In the genomic region with DNA sequence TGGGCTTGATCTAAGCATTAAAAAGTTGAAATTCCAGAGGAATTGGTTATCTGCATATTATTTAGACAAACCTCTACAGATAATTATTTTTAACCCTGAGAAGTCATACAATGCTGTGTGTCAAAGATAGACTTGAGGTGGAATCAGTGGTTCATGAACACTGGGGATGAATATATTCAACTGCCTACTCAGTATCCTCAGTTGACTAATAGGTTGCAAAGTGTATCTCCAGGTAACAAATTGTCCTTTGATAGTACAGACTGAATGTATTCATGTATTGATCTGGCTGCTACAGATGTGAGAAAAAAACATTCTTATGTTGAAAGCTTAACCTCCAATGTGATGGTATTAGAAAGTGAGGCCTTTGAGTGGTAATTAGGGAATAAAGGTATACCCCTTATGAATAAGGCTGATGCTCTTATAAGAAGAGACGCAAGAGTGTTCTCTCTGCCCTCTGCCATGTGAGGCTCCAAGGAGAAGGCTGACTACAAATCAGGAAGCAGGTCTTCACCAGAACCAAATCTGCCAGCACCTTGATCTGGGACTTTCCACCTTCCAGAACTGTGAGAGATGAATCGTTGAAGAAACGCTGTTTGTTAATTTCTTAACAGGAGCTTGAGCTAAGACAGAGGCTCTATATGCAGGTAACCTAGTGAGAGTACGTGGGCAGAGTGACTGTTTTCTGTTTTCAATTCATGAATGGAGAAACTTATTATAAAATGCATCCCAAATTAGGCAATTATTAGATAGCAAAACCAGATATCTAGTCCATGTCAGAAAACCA, we compare ENCODE assay signal across 19 cellular contexts. TPM values are rescaled to one million over a fixed set of nuclear protein-coding genes. Genes with fewer than 3 reads are reported as not detected.
DNase-seq lines count a peak whose midpoint lies in the region; ATAC-seq, FAIRE-seq and TF ChIP-seq lines count a peak whose summit lies in the region.
"Had no signal": no experiment of that assay in that cellular context is flagged by ENCODE, and none has a peak within 500 bp of the region (broad histone marks: within the 10 kb centered on the region; RNA-seq: fewer than 3 reads in every experiment).

No MANE protein-coding gene starts in this region.

- H3K9ac ChIP-seq in GM12878 (ENCODE audit: control insufficient read depth, insufficient read depth, low read length): no peak overlapping the region
- H3K9ac ChIP-seq: BLaER1, parathyroid adenoma had no signal

- H3K9me3 Mint-ChIP-seq in activated CD4-positive, alpha-beta T cell treated with anti-CD3 and anti-CD28 coated beads for 36 hours (ENCODE audit: low read depth): no peaks in the 10 kb centered on the region
- H3K9me3 Mint-ChIP-seq in CD4-positive, CD25-positive, alpha-beta regulatory T cell: no peaks in the 10 kb centered on the region
- H3K9me3 Mint-ChIP-seq: natural killer cell had no signal

- no peak overlapping the region for H3K4me3 ChIP-seq in CD4-positive, CD25-positive, alpha-beta regulatory T cell (ENCODE audit: low read depth, low read length)
- no peak overlapping the region for H3K4me3 ChIP-seq in GM12878
- no peak overlapping the region for H3K4me3 ChIP-seq in small intestine (ENCODE audit: low read depth in 1 of 2, low read length in 2 of 2)
- H3K4me3 ChIP-seq: BLaER1, skin epidermis, thyroid gland had no signal

- peaks cover 6% of the 10 kb centered on the region for H3K4me1 ChIP-seq in CD4-positive, CD25-positive, alpha-beta regulatory T cell (ENCODE audit: control insufficient read depth, insufficient read depth, low read length, poor library complexity, severe bottlenecking)
- H3K4me1 ChIP-seq in GM12878 (ENCODE audit: control insufficient read depth, insufficient read depth, low read length) (peaks cover 13% of the 10 kb centered on the region; the same call in 1 of the 2 replicates), small intestine (ENCODE audit: control insufficient read depth in 2 of 2, insufficient read depth in 1 of 2, low read depth in 1 of 2, low read length in 1 of 2) (no peaks in the 10 kb centered on the region)
- H3K4me1 ChIP-seq: BLaER1, parathyroid adenoma, thyroid gland had no signal

- no peak for TF ChIP-seq POLR2A in GM12878 (IDR thresholded peaks at IDR 0.05; ENCODE audit: low read depth, low read length)

- ATAC-seq in activated CD4-positive, alpha-beta T cell treated with anti-CD3 and anti-CD28 coated beads for 36 hours: peak; percentile 74
- no peak for ATAC-seq in CD4-positive, CD25-positive, alpha-beta regulatory T cell (ENCODE audit: low read depth in 2 of 2)
- ATAC-seq in HG02678 (IDR thresholded peaks at IDR 0.05; ENCODE audit: unreplicated experiment) (peak; percentile 39), GM12878 (peak; percentile 66), GM19455 (IDR thresholded peaks at IDR 0.05; ENCODE audit: unreplicated experiment) (no peak)
- ATAC-seq: natural killer cell had no signal

- no peak for TF ChIP-seq RAD21 in GM12878 (IDR thresholded peaks at IDR 0.05; ENCODE audit: insufficient read depth, low read depth, low read length)

- peaks cover 47% of the 10 kb centered on the region for H3K4me1 Mint-ChIP-seq in activated CD4-positive, alpha-beta T cell treated with anti-CD3 and anti-CD28 coated beads for 36 hours
- H3K4me1 Mint-ChIP-seq in CD4-positive, CD25-positive, alpha-beta regulatory T cell: peaks cover 17 to 27% (median 20%) of the 10 kb centered on the region in 4 donors
- H3K4me1 Mint-ChIP-seq: natural killer cell had no signal

- peaks cover 15% of the 10 kb centered on the region for H3K79me2 ChIP-seq in GM12878 (ENCODE audit: control insufficient read depth, insufficient read depth, low read length)
- H3K79me2 ChIP-seq: parathyroid adenoma had no signal

- intact Hi-C loops in activated CD4-positive, alpha-beta T cell treated with anti-CD3 and anti-CD28 coated beads for 36 hours (cut with DNase I, micrococcal nuclease): loop anchor here (1.0 to 10.0 kb wide), 10 partner anchors 26 to 925 kb away; a partner anchor contains a TSS
- intact Hi-C loops in GM12878 (cut with micrococcal nuclease; ENCODE audit: unreplicated experiment): loop anchor here (2.0 to 10.0 kb wide), 7 partner anchors 115 to 899 kb away; a partner anchor contains a TSS

- no peak for TF ChIP-seq CTCF in GM12878 (IDR thresholded peaks at IDR 0.05 in 2 of 3, conservative IDR thresholded peaks at IDR 0.05 in 1 of 3; ENCODE audit: control insufficient read depth in 2 of 3, extremely low read depth in 1 of 3, insufficient read depth in 1 of 3, low read depth in 3 of 3, low read length in 3 of 3)

- H4K20me1 ChIP-seq in GM12878 (ENCODE audit: control insufficient read depth, insufficient read depth): no peaks in the 10 kb centered on the region
- H4K20me1 ChIP-seq: BLaER1 had no signal

- DNase-seq in activated CD4-positive, alpha-beta T cell treated with anti-CD3 and anti-CD28 coated beads for 36 hours: peak; percentile 37
- DNase-seq in activated CD4-positive, alpha-beta T cell treated with anti-CD3 and anti-CD28 coated beads, Interleukin-2, amount 50 U/mL, for 1 hour: no peak
- no peak for DNase-seq in CD4-positive, CD25-positive, alpha-beta regulatory T cell
- DNase-seq in GM12878 (ENCODE audit: low read depth, low spot score): no peak
- no peak for DNase-seq in globus pallidus (ENCODE audit: low spot score)
- DNase-seq in small intestine: no peak
- DNase-seq: foreskin fibroblast, Kasumi-1, kidney glomerular epithelial cell, mesenchymal stem cell, natural killer cell, NCI-H1092, NCI-H524 treated with DMSO at 0.1 percent for 48 hours, thyroid gland had no signal

- H3K9me3 ChIP-seq in CD4-positive, CD25-positive, alpha-beta regulatory T cell (ENCODE audit: control insufficient read depth in 2 of 2, low read length in 2 of 2): no peaks in the 10 kb centered on the region
- H3K9me3 ChIP-seq in GM12878 (replicated peaks; ENCODE audit: control insufficient read depth, insufficient read depth, low read length) (no peaks in the 10 kb centered on the region), small intestine (ENCODE audit: control insufficient read depth, low read depth) (no peaks in the 10 kb centered on the region)
- H3K9me3 ChIP-seq: BLaER1, thyroid gland had no signal

- no TSS peak for BruUV-seq in GM12878 (replicated peaks; lab: Mats Ljungman, UMichigan)

- RAD21 ChIA-PET in GM12878 (lab: Charles Lee; ENCODE audit: unreplicated experiment): interaction anchor here (0.7 to 2.9 kb wide), 5 partner anchors 10 to 500 kb away, joined by 3 to 20 read pairs (median 4); no protein-coding TSS in a partner anchor

- H3K27ac Mint-ChIP-seq in activated CD4-positive, alpha-beta T cell treated with anti-CD3 and anti-CD28 coated beads for 36 hours: peak overlapping the region; percentile 81
- peak overlapping the region in 2 of 3 donors; percentile 24 to 71 for H3K27ac Mint-ChIP-seq in CD4-positive, CD25-positive, alpha-beta regulatory T cell
- H3K27ac Mint-ChIP-seq: natural killer cell had no signal

- WGBS in GM12878 (ENCODE audit: insufficient coverage, insufficient replicate concordance, low lambda C conversion rate, missing lambda C conversion rate): 26% methylated on average over 4 of the region's 4 CpGs
- WGBS in small intestine, 3 donors: 75 to 85% (median 79%) methylated on average over 4 of the region's 4 CpGs

- peak overlapping the region; percentile 63 for H3K4me2 ChIP-seq in GM12878 (ENCODE audit: control insufficient read depth, insufficient read depth)
- H3K4me2 ChIP-seq: BLaER1 had no signal

- SMC1A ChIA-PET in GM12878 (lab: Charles Lee; ENCODE audit: uncharacterized antibody, unreplicated experiment): interaction anchor here (1.0 to 10.0 kb wide), 5 partner anchors 10 to 515 kb away, joined by 3 to 102 read pairs (median 6); no protein-coding TSS in a partner anchor

- H3K27me3 Mint-ChIP-seq in activated CD4-positive, alpha-beta T cell treated with anti-CD3 and anti-CD28 coated beads for 36 hours: no peaks in the 10 kb centered on the region
- no peaks in the 10 kb centered on the region for H3K27me3 Mint-ChIP-seq in CD4-positive, CD25-positive, alpha-beta regulatory T cell

- H3K36me3 ChIP-seq in CD4-positive, CD25-positive, alpha-beta regulatory T cell (ENCODE audit: control insufficient read depth, insufficient read depth, low read length): peaks cover 49% of the 10 kb centered on the region
- H3K36me3 ChIP-seq in GM12878 (ENCODE audit: control insufficient read depth in 2 of 2, insufficient read depth in 2 of 2, low read length in 1 of 2): peaks cover 0 to 20% of the 10 kb centered on the region in 2 experiments; a peak in 1 of 4 replicates
- H3K36me3 ChIP-seq in small intestine (ENCODE audit: control insufficient read depth in 2 of 2, insufficient read depth in 2 of 2, low read length in 2 of 2): peaks cover 3 to 8% of the 10 kb centered on the region in 2 donors

- CTCF ChIA-PET in activated CD4-positive, alpha-beta T cell treated with anti-CD3 and anti-CD28 coated beads for 36 hours (lab: Charles Lee): interaction anchor here (1.0 kb wide), 1 partner anchor 8 kb away, joined by 3 read pairs; a partner anchor contains a TSS
- CTCF ChIA-PET in GM12878 (lab: Yijun Ruan, JAX): interaction anchor here (0.9 to 9.2 kb wide), 7 partner anchors 7 to 500 kb away, joined by 3 to 109 read pairs (median 14); a partner anchor contains a TSS

- peak overlapping the region; percentile 45; the same call in 1 of the 2 replicates for H2AFZ ChIP-seq in GM12878 (ENCODE audit: control insufficient read depth, low read depth, low read length)
- H2AFZ ChIP-seq: parathyroid adenoma had no signal

- in situ Hi-C loops in GM12878 (cut with MboI): loop anchor here (5.0 to 10.0 kb wide), 6 partner anchors 163 to 895 kb away; a partner anchor contains a TSS

- no peak overlapping the region for H3K4me3 Mint-ChIP-seq in activated CD4-positive, alpha-beta T cell treated with anti-CD3 and anti-CD28 coated beads for 36 hours
- H3K4me3 Mint-ChIP-seq in CD4-positive, CD25-positive, alpha-beta regulatory T cell: peak overlapping the region in 1 of 4 donors; percentile 16
- H3K4me3 Mint-ChIP-seq: natural killer cell had no signal

- H3K27me3 ChIP-seq in CD4-positive, CD25-positive, alpha-beta regulatory T cell (ENCODE audit: control insufficient read depth, insufficient read depth, low read length): no peaks in the 10 kb centered on the region
- no peaks in the 10 kb centered on the region for H3K27me3 ChIP-seq in GM12878 (replicated peaks in 1 of 2; ENCODE audit: control insufficient read depth in 2 of 2, insufficient read depth in 2 of 2, low read length in 1 of 2)
- no peaks in the 10 kb centered on the region for H3K27me3 ChIP-seq in small intestine (ENCODE audit: control insufficient read depth in 2 of 2, insufficient read depth in 2 of 2, low read length in 2 of 2)
- H3K27me3 ChIP-seq: BLaER1, thyroid gland had no signal

- FAIRE-seq in GM12878 (lab: Jason Lieb, UNC): no peak
- FAIRE-seq in small intestine (lab: Jason Lieb, UNC): no peak

- peaks cover 27% of the 10 kb centered on the region for H3K36me3 Mint-ChIP-seq in activated CD4-positive, alpha-beta T cell treated with anti-CD3 and anti-CD28 coated beads for 36 hours (ENCODE audit: low read depth)
- H3K36me3 Mint-ChIP-seq in CD4-positive, CD25-positive, alpha-beta regulatory T cell: peaks cover 18% of the 10 kb centered on the region

- no peak overlapping the region for H3K27ac ChIP-seq in CD4-positive, CD25-positive, alpha-beta regulatory T cell (ENCODE audit: insufficient read depth, low read length, poor library complexity, severe bottlenecking)
- H3K27ac ChIP-seq in GM12878 (ENCODE audit: control insufficient read depth, insufficient read depth) (peak overlapping the region; percentile 22; the same call in 1 of the 2 replicates), small intestine (ENCODE audit: low read depth in 1 of 2, low read length in 1 of 2) (no peak overlapping the region)
- H3K27ac ChIP-seq: BLaER1, parathyroid adenoma, skin epidermis, thyroid gland had no signal

- TF ChIP-seq EP300 in GM12878 (IDR thresholded peaks at IDR 0.05; ENCODE audit: borderline replicate concordance in 1 of 2, control insufficient read depth in 1 of 2, low read depth in 2 of 2, low read length in 2 of 2): peak in 1 of 2 experiments; percentile 15; a peak in 1 of 4 replicates

- POLR2A ChIA-PET in activated CD4-positive, alpha-beta T cell treated with anti-CD3 and anti-CD28 coated beads for 36 hours (lab: Charles Lee): no interaction called here
- POLR2A ChIA-PET in GM12878 (lab: Charles Lee): interaction anchor here (1.0 to 1.1 kb wide), 2 partner anchors 20 to 27 kb away, joined by 3 read pairs; no protein-coding TSS in a partner anchor

RNA-seq across cellular contexts. Expression of a gene that starts 7.5 kb away (rescaled TPM):
- total RNA-seq in activated CD4-positive, alpha-beta T cell treated with anti-CD3 and anti-CD28 coated beads for 36 hours: 10 to 100 TPM; 74.7 to 75.5 TPM
- total RNA-seq in CD4-positive, CD25-positive, alpha-beta regulatory T cell: 37.6 TPM
- 10 to 100 TPM; 54.6 to 86.0 (median 67.1) TPM for polyA plus RNA-seq in CD4-positive, CD25-positive, alpha-beta regulatory T cell
- total RNA-seq in GM12878 (2013; cell fraction: nucleolus; rRNA removed): 69.7 and 72.4 TPM in 2 replicates
- total RNA-seq in GM12878 (2014; rRNA removed): 72.0 and 86.3 TPM in 2 replicates
- total RNA-seq in GM12878 (2014; rRNA removed; fragmentation: Illumina TruSeq; extraction: Trizol): 99.7 and 107 TPM in 2 replicates
- 65.3 and 66.0 TPM in 2 replicates for total RNA-seq in GM12878 (2021)
- polyA plus RNA-seq in GM12878 (2011; ENCODE audit: low read depth): 59.8 TPM
- polyA plus RNA-seq in GM12878 (2011; rRNA removed): 101 and 156 TPM in 2 replicates
- polyA plus RNA-seq in GM12878 (2011; cell fraction: cytosol; rRNA removed): 66.7 and 70.1 TPM in 2 replicates
- 71.1 and 90.3 TPM in 2 replicates for polyA plus RNA-seq in GM12878 (2011; cell fraction: nucleus; rRNA removed)
- 58.1 and 60.1 TPM in 2 replicates for polyA plus RNA-seq in GM12878 (2012)
- 106 and 111 TPM in 2 replicates for polyA plus RNA-seq in GM12878 (2014; fragmentation: Illumina TruSeq; extraction: Trizol)
- 100 to 1,000 TPM; 274 to 339 TPM for polyA plus RNA-seq in GM12878 (2014; fragmentation: Nextera tagmentation; extraction: Ambion mirVana)
- polyA plus RNA-seq in GM12878 (2014; rRNA removed): 98.9 and 112 TPM in 2 replicates
- 100 to 1,000 TPM; 134 to 138 TPM for polyA plus RNA-seq in GM12878 (2016; fragmentation: Nextera tagmentation; extraction: Ambion mirVana)
- 23.3 and 25.7 TPM in 2 replicates for polyA minus RNA-seq in GM12878 (2011; rRNA and poly(A)+ RNA removed)
- 9.1 and 17.3 TPM in 2 replicates for polyA minus RNA-seq in GM12878 (2011; cell fraction: cytosol; rRNA and poly(A)+ RNA removed)
- 14.1 and 14.6 TPM in 2 replicates for polyA minus RNA-seq in GM12878 (2011; cell fraction: nucleus; rRNA and poly(A)+ RNA removed)
- 10 to 100 TPM; 55.1 to 82.6 (median 68.0) TPM for polyA plus RNA-seq in small intestine

RNA-seq across cellular contexts. Expression of a gene that starts 7.7 kb away (rescaled TPM):
- 100 to 1,000 TPM; 109 to 217 TPM for total RNA-seq in activated CD4-positive, alpha-beta T cell treated with anti-CD3 and anti-CD28 coated beads for 36 hours
- 59.1 TPM for total RNA-seq in CD4-positive, CD25-positive, alpha-beta regulatory T cell
- 100 to 1,000 TPM; 264 to 331 (median 298) TPM for polyA plus RNA-seq in CD4-positive, CD25-positive, alpha-beta regulatory T cell
- total RNA-seq in GM12878 (2013; cell fraction: nucleolus; rRNA removed): 47.6 and 50.1 TPM in 2 replicates
- 129 and 142 TPM in 2 replicates for total RNA-seq in GM12878 (2014; rRNA removed)
- total RNA-seq in GM12878 (2014; rRNA removed; fragmentation: Illumina TruSeq; extraction: Trizol): 192 and 195 TPM in 2 replicates
- 196 and 211 TPM in 2 replicates for total RNA-seq in GM12878 (2021)
- polyA plus RNA-seq in GM12878 (2011; ENCODE audit: low read depth): 203 TPM
- 438 and 659 TPM in 2 replicates for polyA plus RNA-seq in GM12878 (2011; rRNA removed)
- 136 and 144 TPM in 2 replicates for polyA plus RNA-seq in GM12878 (2011; cell fraction: cytosol; rRNA removed)
- polyA plus RNA-seq in GM12878 (2011; cell fraction: nucleus; rRNA removed): 115 TPM in 2 replicates
- 212 and 255 TPM in 2 replicates for polyA plus RNA-seq in GM12878 (2012)
- 175 and 207 TPM in 2 replicates for polyA plus RNA-seq in GM12878 (2014; fragmentation: Illumina TruSeq; extraction: Trizol)
- 1,000 to 10,000 TPM; 1,068 to 1,223 TPM for polyA plus RNA-seq in GM12878 (2014; fragmentation: Nextera tagmentation; extraction: Ambion mirVana)
- polyA plus RNA-seq in GM12878 (2014; rRNA removed): 133 and 170 TPM in 2 replicates
- polyA plus RNA-seq in GM12878 (2016; fragmentation: Nextera tagmentation; extraction: Ambion mirVana): 100 to 1,000 TPM; 779 to 813 TPM
- 42.9 and 69.9 TPM in 2 replicates for polyA minus RNA-seq in GM12878 (2011; rRNA and poly(A)+ RNA removed)
- polyA minus RNA-seq in GM12878 (2011; cell fraction: cytosol; rRNA and poly(A)+ RNA removed): 29.3 and 37.7 TPM in 2 replicates
- polyA minus RNA-seq in GM12878 (2011; cell fraction: nucleus; rRNA and poly(A)+ RNA removed): 15.7 and 23.2 TPM in 2 replicates
- polyA plus RNA-seq in small intestine: 100 to 1,000 TPM; 142 to 181 (median 169) TPM

RNA-seq across cellular contexts. Expression of a gene that starts 27.8 kb away (rescaled TPM):
- total RNA-seq in activated CD4-positive, alpha-beta T cell treated with anti-CD3 and anti-CD28 coated beads for 36 hours: 1 to 10 TPM; 2.7 to 5.4 TPM
- total RNA-seq in CD4-positive, CD25-positive, alpha-beta regulatory T cell: 2.0 TPM
- polyA plus RNA-seq in CD4-positive, CD25-positive, alpha-beta regulatory T cell: 1 to 10 TPM in 3 of 4 donors, under 1 TPM in 1; 0.98 to 6.3 (median 2.2) TPM
- 17.2 and 18.2 TPM in 2 replicates for total RNA-seq in GM12878 (2013; cell fraction: nucleolus; rRNA removed)
- total RNA-seq in GM12878 (2014; rRNA removed) (1.4 and 3.5 TPM in 2 replicates), GM12878 (2014; rRNA removed; fragmentation: Illumina TruSeq; extraction: Trizol) (1.9 and 2.2 TPM in 2 replicates), GM12878 (2021) (3.2 and 3.6 TPM in 2 replicates)
- 0.49 TPM for polyA plus RNA-seq in GM12878 (2011; ENCODE audit: low read depth)
- polyA plus RNA-seq in GM12878 (2011; rRNA removed) (1.0 and 2.0 TPM in 2 replicates), GM12878 (2014; fragmentation: Illumina TruSeq; extraction: Trizol) (0.98 and 2.0 TPM in 2 replicates), GM12878 (2014; fragmentation: Nextera tagmentation; extraction: Ambion mirVana) (1 to 10 TPM in 1 of 2 experiments, under 1 TPM in 1; 0.68 to 1.3 TPM), GM12878 (2014; rRNA removed) (0.63 and 2.6 TPM in 2 replicates), GM12878 (2016; fragmentation: Nextera tagmentation; extraction: Ambion mirVana) (1 to 10 TPM; 2.0 to 2.7 TPM), small intestine (1 to 10 TPM; 3.8 to 5.1 (median 4.5) TPM)
- polyA plus RNA-seq in GM12878 (2011; cell fraction: cytosol; rRNA removed): 0.55 and 0.87 TPM in 2 replicates
- polyA plus RNA-seq in GM12878 (2011; cell fraction: nucleus; rRNA removed): 2.5 and 3.0 TPM in 2 replicates
- polyA plus RNA-seq in GM12878 (2012): 1.1 and 1.3 TPM in 2 replicates
- 1.2 and 2.1 TPM in 2 replicates for polyA minus RNA-seq in GM12878 (2011; rRNA and poly(A)+ RNA removed)
- 1.3 TPM in 1 of 2 replicates, not detected in the other for polyA minus RNA-seq in GM12878 (2011; cell fraction: cytosol; rRNA and poly(A)+ RNA removed)
- polyA minus RNA-seq in GM12878 (2011; cell fraction: nucleus; rRNA and poly(A)+ RNA removed): 5.7 and 9.2 TPM in 2 replicates

Comparison
In these comparisons a context has a peak if more than half of its experiments do, and no peak if none do; other contexts are left out.
1. ATAC-seq: peak in activated CD4-positive, alpha-beta T cell treated with anti-CD3 and anti-CD28 coated beads for 36 hours (single experiment), HG02678 (single experiment) and GM12878 (single experiment); none in CD4-positive, CD25-positive, alpha-beta regulatory T cell (0 of 2) and GM19455 (single experiment).